Comparison of ENCODE assay signal across 11 cellular contexts in genomic region chr7:36639826-36640225, GRCh38.
A peak's percentile ranks its signal among the peaks of the same experiment; 100 is the strongest.
DNase-seq lines count a peak whose midpoint lies in the region; ATAC-seq and TF ChIP-seq lines count a peak whose summit lies in the region.
"Had no signal": no experiment of that assay in that cellular context is flagged by ENCODE, and none has a peak within 500 bp of the region (broad histone marks: within the 10 kb centered on the region; RNA-seq: fewer than 3 reads in every experiment).

No MANE protein-coding gene starts in this region.

- no peaks in the 10 kb centered on the region for H3K36me3 ChIP-seq in CD4-positive, CD25-positive, alpha-beta regulatory T cell (ENCODE audit: control insufficient read depth, insufficient read depth, low read length)
- H3K36me3 ChIP-seq in neutrophil = peaks cover 60% of the 10 kb centered on the region
- H3K36me3 ChIP-seq: thoracic aorta had no signal

- H3K27ac ChIP-seq in CD4-positive, CD25-positive, alpha-beta regulatory T cell (ENCODE audit: insufficient read depth, low read length, poor library complexity, severe bottlenecking) = peak overlapping the region; percentile 26
- H3K27ac ChIP-seq in neutrophil = peak overlapping the region; percentile 32
- H3K27ac ChIP-seq: thoracic aorta had no signal

- no peaks in the 10 kb centered on the region for H3K36me3 Mint-ChIP-seq in CD4-positive, CD25-positive, alpha-beta regulatory T cell
- peaks cover 2% of the 10 kb centered on the region for H3K36me3 Mint-ChIP-seq in T-helper 17 cell (ENCODE audit: low read depth)

- TF ChIP-seq CTCF in neutrophil (IDR thresholded peaks at IDR 0.05) = no peak

- DNase-seq in CD4-positive, CD25-positive, alpha-beta regulatory T cell = peak in 2 of 3 donors; percentile 51 to 82
- peak in 1 of 3 donors; percentile 6 for DNase-seq in T-helper 17 cell
- DNase-seq in activated effector memory CD4-positive, alpha-beta T cell treated with anti-CD3 and anti-CD28 coated beads, Interleukin-2, amount 50 U/mL, for 16 hours = peak; percentile 66
- DNase-seq in iPS-NIHi7 (ENCODE audit: extremely low spot score) = no peak
- no peak for DNase-seq in AG20443 (ENCODE audit: low spot score)
- DNase-seq in effector CD8-positive, alpha-beta T cell (lab: John Stamatoyannopoulos, UW) = no peak
- DNase-seq: NCI-H1436 treated with DMSO at 0.1 percent for 48 hours had no signal

- H3K9me3 ChIP-seq in CD4-positive, CD25-positive, alpha-beta regulatory T cell (ENCODE audit: control insufficient read depth in 2 of 2, low read length in 2 of 2) = no peaks in the 10 kb centered on the region
- H3K9me3 ChIP-seq in T-helper 17 cell (ENCODE audit: control insufficient read depth, low read length, poor library complexity, severe bottlenecking) = no peaks in the 10 kb centered on the region
- no peaks in the 10 kb centered on the region for H3K9me3 ChIP-seq in neutrophil
- H3K9me3 ChIP-seq: thoracic aorta had no signal

- no peaks in the 10 kb centered on the region for H3K27me3 Mint-ChIP-seq in CD4-positive, CD25-positive, alpha-beta regulatory T cell
- no peaks in the 10 kb centered on the region for H3K27me3 Mint-ChIP-seq in T-helper 17 cell

- peaks cover 28% of the 10 kb centered on the region for H3K4me1 ChIP-seq in CD4-positive, CD25-positive, alpha-beta regulatory T cell (ENCODE audit: control insufficient read depth, insufficient read depth, low read length, poor library complexity, severe bottlenecking)
- peaks cover 0 to 5% of the 10 kb centered on the region in 2 experiments for H3K4me1 ChIP-seq in neutrophil (ENCODE audit: control insufficient read depth in 1 of 2, insufficient read depth in 1 of 2, low read depth in 1 of 2, low read length in 1 of 2)

- H3K27me3 ChIP-seq in CD4-positive, CD25-positive, alpha-beta regulatory T cell (ENCODE audit: control insufficient read depth, insufficient read depth, low read length) = no peaks in the 10 kb centered on the region
- H3K27me3 ChIP-seq in neutrophil = no peaks in the 10 kb centered on the region

- H3K4me3 ChIP-seq in CD4-positive, CD25-positive, alpha-beta regulatory T cell (ENCODE audit: low read depth, low read length) = peak overlapping the region; percentile 66
- H3K4me3 ChIP-seq in neutrophil (ENCODE audit: low read depth in 1 of 2, low read length in 1 of 2) = no peak overlapping the region
- H3K4me3 ChIP-seq: thoracic aorta had no signal

- H3K9me3 Mint-ChIP-seq in CD4-positive, CD25-positive, alpha-beta regulatory T cell = no peaks in the 10 kb centered on the region
- H3K9me3 Mint-ChIP-seq: neural crest cell had no signal

- peak overlapping the region; percentile 67 to 92 (median 86) for H3K27ac Mint-ChIP-seq in CD4-positive, CD25-positive, alpha-beta regulatory T cell
- peak overlapping the region; percentile 91 for H3K27ac Mint-ChIP-seq in T-helper 17 cell

- peaks cover 3 to 52% (median 24%) of the 10 kb centered on the region in 4 donors for H3K4me1 Mint-ChIP-seq in CD4-positive, CD25-positive, alpha-beta regulatory T cell
- peaks cover 28% of the 10 kb centered on the region for H3K4me1 Mint-ChIP-seq in T-helper 17 cell

- peak; percentile 80 to 89 for ATAC-seq in CD4-positive, CD25-positive, alpha-beta regulatory T cell (ENCODE audit: low read depth in 2 of 2)
- ATAC-seq in T-helper 17 cell (peak; percentile 83), HG02588 (IDR thresholded peaks at IDR 0.05; ENCODE audit: unreplicated experiment) (no peak)

- H3K4me3 Mint-ChIP-seq in CD4-positive, CD25-positive, alpha-beta regulatory T cell = peak overlapping the region in 2 of 4 donors; percentile 62 to 85
- H3K4me3 Mint-ChIP-seq in T-helper 17 cell = peak overlapping the region; percentile 83
- H3K4me3 Mint-ChIP-seq: neural crest cell had no signal

Comparison
In these comparisons a context has a peak if more than half of its experiments do, and no peak if none do; other contexts are left out.
1. DNase-seq: peak in CD4-positive, CD25-positive, alpha-beta regulatory T cell (2 of 3) and activated effector memory CD4-positive, alpha-beta T cell treated with anti-CD3 and anti-CD28 coated beads, Interleukin-2, amount 50 U/mL, for 16 hours (single experiment); none in iPS-NIHi7 (single experiment), AG20443 (single experiment) and effector CD8-positive, alpha-beta T cell (single experiment).